ENCODE assay signal across 8 cellular contexts in genomic region chr14:22973217-22974032, GRCh38. TPM values are rescaled to one million over a fixed set of nuclear protein-coding genes. Genes with fewer than 3 reads are reported as not detected.
DNase-seq lines count a peak whose midpoint lies in the region; ATAC-seq, FAIRE-seq and TF ChIP-seq lines count a peak whose summit lies in the region.

No MANE protein-coding gene starts in this region.

- H3K9me2 ChIP-seq in OCI-LY1 (ENCODE audit: low read depth, low read length) (no peaks in the 10 kb centered on the region), hepatocyte (replicated peaks; ENCODE audit: insufficient read depth) (no peaks in the 10 kb centered on the region)

- no peaks in the 10 kb centered on the region for H4K20me1 ChIP-seq in OCI-LY1 (ENCODE audit: insufficient read depth, low read length)
- H4K20me1 ChIP-seq in hepatocyte (ENCODE audit: insufficient read depth, poor library complexity, severe bottlenecking), result no peaks in the 10 kb centered on the region

- intact Hi-C loops in adrenal gland (cut with DNase I), result no loop called here

- H2AFZ ChIP-seq in OCI-LY1 (ENCODE audit: low read length) (no peak overlapping the region), hepatocyte (no peak overlapping the region)

- H3K4me2 ChIP-seq in OCI-LY1 (ENCODE audit: low read length), result no peak overlapping the region
- H3K4me2 ChIP-seq in hepatocyte, result peak overlapping the region; percentile 88

- H3K4me3 Mint-ChIP-seq in CD4-positive, CD25-positive, alpha-beta regulatory T cell, result no peak overlapping the region

- H3K27ac ChIP-seq in CD4-positive, CD25-positive, alpha-beta regulatory T cell (ENCODE audit: insufficient read depth, low read length, poor library complexity, severe bottlenecking), result no peak overlapping the region
- H3K27ac ChIP-seq in OCI-LY1 (ENCODE audit: low read depth, low read length, poor library complexity, severe bottlenecking) (no peak overlapping the region), adrenal gland (peak overlapping the region in 1 of 5 donors; percentile 59), hepatocyte (peak overlapping the region; percentile 18), small intestine (ENCODE audit: low read depth in 1 of 2, low read length in 1 of 2) (no peak overlapping the region)

- no peaks in the 10 kb centered on the region for H3K79me2 ChIP-seq in OCI-LY1 (ENCODE audit: insufficient read depth, low read length)
- H3K79me2 ChIP-seq in hepatocyte, result peaks cover 31% of the 10 kb centered on the region

- TF ChIP-seq CTCF in OCI-LY1 (IDR thresholded peaks at IDR 0.05; ENCODE audit: low read length) (peak; percentile 76), adrenal gland (IDR thresholded peaks at IDR 0.05) (peak; percentile 49 to 88 (median 76)), hepatocyte (IDR thresholded peaks at IDR 0.05; ENCODE audit: poor library complexity) (peak; percentile 74)

- H3K9me3 ChIP-seq in CD4-positive, CD25-positive, alpha-beta regulatory T cell (ENCODE audit: control insufficient read depth in 2 of 2, low read length in 2 of 2), result no peaks in the 10 kb centered on the region
- H3K9me3 ChIP-seq in OCI-LY1 (ENCODE audit: low read length) (no peaks in the 10 kb centered on the region), adrenal gland (replicated peaks in 1 of 3) (no peaks in the 10 kb centered on the region), hepatocyte (ENCODE audit: low read depth) (no peaks in the 10 kb centered on the region), small intestine (ENCODE audit: control insufficient read depth, low read depth) (no peaks in the 10 kb centered on the region)

- H3K9ac ChIP-seq in OCI-LY1 (ENCODE audit: low read length), result no peak overlapping the region

- peaks cover 3% of the 10 kb centered on the region for H3K27me3 ChIP-seq in CD4-positive, CD25-positive, alpha-beta regulatory T cell (ENCODE audit: control insufficient read depth, insufficient read depth, low read length)
- H3K27me3 ChIP-seq in OCI-LY1 (ENCODE audit: insufficient read depth, low read length) (peaks cover 4% of the 10 kb centered on the region; the same call in 1 of the 2 replicates), adrenal gland (no peaks in the 10 kb centered on the region), hepatocyte (no peaks in the 10 kb centered on the region), small intestine (ENCODE audit: control insufficient read depth in 2 of 2, insufficient read depth in 2 of 2, low read length in 2 of 2) (no peaks in the 10 kb centered on the region)

- no peaks in the 10 kb centered on the region for H3K4me1 Mint-ChIP-seq in CD4-positive, CD25-positive, alpha-beta regulatory T cell

- TF ChIP-seq POLR2A in GM12891 (IDR thresholded peaks at IDR 0.05; ENCODE audit: low read depth, low read length) (no peak), adrenal gland (IDR thresholded peaks at IDR 0.05) (no peak)

- peak; percentile 40 to 58 for ATAC-seq in CD4-positive, CD25-positive, alpha-beta regulatory T cell (ENCODE audit: low read depth in 2 of 2)
- ATAC-seq in HG03039 (IDR thresholded peaks at IDR 0.05; ENCODE audit: unreplicated experiment) (no peak), GM21360 (IDR thresholded peaks at IDR 0.05; ENCODE audit: unreplicated experiment) (no peak)

- no peaks in the 10 kb centered on the region for H3K36me3 Mint-ChIP-seq in CD4-positive, CD25-positive, alpha-beta regulatory T cell

- H3K9me3 Mint-ChIP-seq in CD4-positive, CD25-positive, alpha-beta regulatory T cell, result no peaks in the 10 kb centered on the region

- FAIRE-seq in GM12891 (lab: Jason Lieb, UNC) (peak; percentile 77), small intestine (lab: Jason Lieb, UNC) (no peak)

- no peaks in the 10 kb centered on the region for H3K36me3 ChIP-seq in CD4-positive, CD25-positive, alpha-beta regulatory T cell (ENCODE audit: control insufficient read depth, insufficient read depth, low read length)
- H3K36me3 ChIP-seq in OCI-LY1 (ENCODE audit: insufficient read depth, low read length), result no peaks in the 10 kb centered on the region
- no peaks in the 10 kb centered on the region for H3K36me3 ChIP-seq in adrenal gland (replicated peaks in 1 of 2)
- H3K36me3 ChIP-seq in hepatocyte (replicated peaks; ENCODE audit: insufficient read depth, low read depth), result no peaks in the 10 kb centered on the region
- H3K36me3 ChIP-seq in small intestine (ENCODE audit: control insufficient read depth in 2 of 2, insufficient read depth in 2 of 2, low read length in 2 of 2), result no peaks in the 10 kb centered on the region

- peaks cover 21% of the 10 kb centered on the region for H3K27me3 Mint-ChIP-seq in CD4-positive, CD25-positive, alpha-beta regulatory T cell

- no peak overlapping the region for H3K4me3 ChIP-seq in CD4-positive, CD25-positive, alpha-beta regulatory T cell (ENCODE audit: low read depth, low read length)
- H3K4me3 ChIP-seq in OCI-LY1 (ENCODE audit: low read depth, low read length, poor library complexity, severe bottlenecking) (no peak overlapping the region), adrenal gland (no peak overlapping the region), hepatocyte (no peak overlapping the region), small intestine (ENCODE audit: low read depth in 1 of 2, low read length in 2 of 2) (no peak overlapping the region)

- H3K27ac Mint-ChIP-seq in CD4-positive, CD25-positive, alpha-beta regulatory T cell, result no peak overlapping the region

- no peaks in the 10 kb centered on the region for H3K4me1 ChIP-seq in CD4-positive, CD25-positive, alpha-beta regulatory T cell (ENCODE audit: control insufficient read depth, insufficient read depth, low read length, poor library complexity, severe bottlenecking)
- H3K4me1 ChIP-seq in OCI-LY1 (ENCODE audit: insufficient read depth, low read length, severe bottlenecking), result peaks cover 5% of the 10 kb centered on the region
- peaks cover 4% of the 10 kb centered on the region in 2 donors for H3K4me1 ChIP-seq in adrenal gland (replicated peaks in 1 of 2)
- H3K4me1 ChIP-seq in hepatocyte (ENCODE audit: insufficient read depth), result peaks cover 25% of the 10 kb centered on the region
- H3K4me1 ChIP-seq in small intestine (ENCODE audit: control insufficient read depth in 2 of 2, insufficient read depth in 1 of 2, low read depth in 1 of 2, low read length in 1 of 2), result peaks cover 7 to 9% of the 10 kb centered on the region in 2 donors

- WGBS in adrenal gland, 4 donors, result 60 to 67% (median 64%) methylated on average over 4 to 6 of the region's 6 CpGs
- WGBS in hepatocyte (ENCODE audit: low lambda C conversion rate, missing lambda C conversion rate), result 93% methylated on average over 6 of the region's 6 CpGs
- WGBS in small intestine, 3 donors, result 62 to 83% (median 66%) methylated on average over 6 of the region's 6 CpGs

- DNase-seq in CD4-positive, CD25-positive, alpha-beta regulatory T cell, result peak; percentile 12 to 58 (median 31)
- DNase-seq in GM12891 (ENCODE audit: insufficient read length, low spot score), result peak; percentile 30
- peak in 6 of 7 donors; percentile 44 to 73 (median 58) for DNase-seq in adrenal gland
- DNase-seq in hepatocyte (ENCODE audit: low spot score), result peak; percentile 74
- DNase-seq in small intestine, result peak; percentile 77

- H3F3A ChIP-seq in OCI-LY1 (ENCODE audit: insufficient read depth, low read length), result no peaks in the 10 kb centered on the region

TF ChIP-seq in GM12891, 5 proteins besides CTCF, POLR2A, EP300 and RAD21 (continues in another document):
- TF ChIP-seq POLR2AphosphoS5 (IDR thresholded peaks at IDR 0.05; ENCODE audit: low read depth, low read length) (no peak), POU2F2 (IDR thresholded peaks at IDR 0.05; ENCODE audit: low read depth, low read length) (no peak), TAF1 (IDR thresholded peaks at IDR 0.05; ENCODE audit: low read depth, low read length) (no peak), SPI1 (IDR thresholded peaks at IDR 0.05; ENCODE audit: low read depth, low read length) (no peak)

RNA-seq across cellular contexts. Expression of gene AJUBA, which starts 8.9 kb away (rescaled TPM):
- 0.54 TPM for total RNA-seq in CD4-positive, CD25-positive, alpha-beta regulatory T cell
- polyA plus RNA-seq in CD4-positive, CD25-positive, alpha-beta regulatory T cell, result 1 to 10 TPM in 1 of 4 donors, under 1 TPM in 3; 0.20 to 1.0 (median 0.71) TPM
- 0.58 TPM for polyA plus RNA-seq in GM12891 (2012; ENCODE audit: low read depth, missing spikeins)
- total RNA-seq in adrenal gland (10 to 100 TPM in 3 of 8 donors, 1 to 10 TPM in 5; 2.0 to 12.6 (median 7.3) TPM), hepatocyte (75.1 and 80.8 TPM in 2 replicates)
- polyA plus RNA-seq in adrenal gland (1 to 10 TPM; 1.4 to 3.6 (median 2.3) TPM), hepatocyte (36.2 and 43.2 TPM in 2 replicates), small intestine (10 to 100 TPM in 1 of 3 donors, 1 to 10 TPM in 1, under 1 TPM in 1; 0.45 to 15.1 (median 1.9) TPM)

RNA-seq across cellular contexts. Expression of gene HAUS4, which starts 16.5 kb away (rescaled TPM):
- 20.0 TPM for total RNA-seq in CD4-positive, CD25-positive, alpha-beta regulatory T cell
- 10 to 100 TPM; 30.0 to 41.9 (median 37.0) TPM for polyA plus RNA-seq in CD4-positive, CD25-positive, alpha-beta regulatory T cell
- polyA plus RNA-seq in GM12891 (2012; ENCODE audit: low read depth, missing spikeins), result 50.1 TPM
- total RNA-seq in adrenal gland (10 to 100 TPM; 16.8 to 72.2 (median 40.9) TPM), hepatocyte (34.8 and 46.4 TPM in 2 replicates)
- polyA plus RNA-seq in adrenal gland (10 to 100 TPM; 11.2 to 20.4 (median 20.0) TPM), hepatocyte (16.2 and 21.8 TPM in 2 replicates), small intestine (10 to 100 TPM; 34.0 to 53.2 (median 49.5) TPM)

RNA-seq across cellular contexts. Expression of gene C14orf93, which starts 36.5 kb away (rescaled TPM):
- total RNA-seq in CD4-positive, CD25-positive, alpha-beta regulatory T cell, result 8.5 TPM
- polyA plus RNA-seq in CD4-positive, CD25-positive, alpha-beta regulatory T cell, result 1 to 10 TPM; 4.7 to 7.5 (median 6.9) TPM
- 6.0 TPM for polyA plus RNA-seq in GM12891 (2012; ENCODE audit: low read depth, missing spikeins)
- total RNA-seq in adrenal gland (10 to 100 TPM in 2 of 8 donors, 1 to 10 TPM in 6; 4.0 to 12.4 (median 7.7) TPM), hepatocyte (7.8 and 8.8 TPM in 2 replicates)
- polyA plus RNA-seq in adrenal gland (10 to 100 TPM in 1 of 3 donors, 1 to 10 TPM in 2; 2.9 to 12.5 (median 7.5) TPM), hepatocyte (5.7 and 6.5 TPM in 2 replicates), small intestine (1 to 10 TPM; 4.9 to 9.2 (median 6.5) TPM)

RNA-seq across cellular contexts. Expression of gene PRMT5, which starts 44.2 kb away (rescaled TPM):
- total RNA-seq in CD4-positive, CD25-positive, alpha-beta regulatory T cell, result 19.3 TPM
- 10 to 100 TPM; 37.4 to 43.3 (median 40.5) TPM for polyA plus RNA-seq in CD4-positive, CD25-positive, alpha-beta regulatory T cell
- 67.7 TPM for polyA plus RNA-seq in GM12891 (2012; ENCODE audit: low read depth, missing spikeins)
- total RNA-seq in adrenal gland (100 to 1,000 TPM in 2 of 8 donors, 10 to 100 TPM in 6; 28.6 to 125 (median 62.8) TPM), hepatocyte (38.9 and 52.2 TPM in 2 replicates)
- polyA plus RNA-seq in adrenal gland (100 to 1,000 TPM in 1 of 3 donors, 10 to 100 TPM in 2; 20.9 to 134 (median 21.6) TPM), hepatocyte (54.1 and 72.3 TPM in 2 replicates), small intestine (10 to 100 TPM; 13.4 to 57.7 (median 15.1) TPM)

RNA-seq across cellular contexts. Expression of gene RBM23, which starts 54.5 kb away (rescaled TPM):
- total RNA-seq in CD4-positive, CD25-positive, alpha-beta regulatory T cell, result 108 TPM
- polyA plus RNA-seq in CD4-positive, CD25-positive, alpha-beta regulatory T cell, result 10 to 100 TPM; 43.1 to 54.0 (median 46.7) TPM
- polyA plus RNA-seq in GM12891 (2012; ENCODE audit: low read depth, missing spikeins), result 26.3 TPM
- total RNA-seq in adrenal gland, result 1,000 to 10,000 TPM in 2 of 8 donors, 100 to 1,000 TPM in 1, 10 to 100 TPM in 5; 70.4 to 1,877 (median 81.8) TPM
- 10 to 100 TPM; 39.5 to 82.8 (median 43.8) TPM for polyA plus RNA-seq in adrenal gland
- total RNA-seq in hepatocyte, result 236 and 749 TPM in 2 replicates
- polyA plus RNA-seq in hepatocyte, result 72.9 and 74.1 TPM in 2 replicates
- 10 to 100 TPM; 35.8 to 41.4 (median 36.7) TPM for polyA plus RNA-seq in small intestine

Comparison
In these comparisons a context has a peak if more than half of its experiments do, and no peak if none do; other contexts are left out.
1. ATAC-seq: peak in CD4-positive, CD25-positive, alpha-beta regulatory T cell (2 of 2); none in HG03039 (single experiment) and GM21360 (single experiment).
2. Peak in every context shown above with its lines, with median percentiles within 50 percentile points of each other: DNase-seq and CTCF ChIP-seq.